In the genomic region with DNA sequence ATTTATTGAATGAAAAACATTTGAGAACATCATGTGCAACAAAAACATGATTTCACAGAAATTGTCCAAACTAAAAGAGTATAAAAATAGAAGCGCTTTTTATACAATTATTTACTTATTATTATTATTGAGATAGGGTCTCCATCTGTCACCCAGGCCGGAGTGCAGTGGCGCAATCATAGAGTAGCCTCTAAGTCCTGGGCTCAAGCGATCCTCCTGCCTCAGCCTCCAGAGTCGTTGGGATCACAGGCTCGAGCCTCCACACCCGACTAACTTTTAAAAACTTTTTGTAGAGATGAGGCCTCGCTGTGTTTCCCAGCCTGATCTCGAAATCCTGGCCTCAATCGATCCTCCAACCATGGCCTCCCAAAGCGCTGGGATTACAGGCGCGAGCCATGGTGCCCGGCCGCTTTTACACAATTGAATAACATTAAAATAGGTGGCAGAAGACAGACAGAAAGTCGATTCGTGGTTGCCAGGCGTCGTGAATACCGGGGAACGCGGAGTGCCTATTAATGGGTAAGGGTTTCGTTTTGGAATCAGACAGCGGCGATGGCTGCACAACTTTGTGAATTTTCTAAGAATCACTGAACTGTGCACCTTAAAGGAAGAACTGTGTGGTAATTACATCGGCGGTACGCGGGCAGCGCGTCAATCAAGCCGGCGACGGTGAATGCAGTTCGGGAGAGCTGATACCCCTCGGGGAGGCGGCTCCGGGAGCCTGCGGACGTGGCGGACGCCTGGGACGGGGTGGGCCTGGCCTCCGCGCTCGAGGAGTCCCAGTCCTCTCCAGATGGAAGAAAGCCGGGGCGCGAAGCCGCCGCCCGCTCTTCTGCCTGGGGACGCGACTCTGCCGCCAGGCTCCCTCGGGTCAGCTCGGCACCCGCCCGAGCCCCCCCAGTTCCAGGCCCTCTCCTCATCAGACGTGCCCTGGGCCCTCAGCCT, we compare ENCODE assay signal across 1 cellular context.
TF ChIP-seq lines count a peak whose summit lies in the region.

No MANE protein-coding gene starts in this region.

TF ChIP-seq in HEK293, 187 proteins besides CTCF, POLR2A, EP300 and RAD21 (continued from another document):
- TF ChIP-seq ZNF366 (tag by site-specific recombination; conservative IDR thresholded peaks at IDR 0.05) (0 out of 2 replicates have a peak, but pooled peaks have one; percentile 11), GLIS2 (tag by site-specific recombination; IDR thresholded peaks at IDR 0.05) (peak; percentile 76), ZNF426 (tag by site-specific recombination; IDR thresholded peaks at IDR 0.05) (no peak), SP2 (tag by site-specific recombination; IDR thresholded peaks at IDR 0.05) (peak; percentile 23; the same call in 1 of the 2 replicates), ZNF416 (tag by site-specific recombination; IDR thresholded peaks at IDR 0.05) (no peak), ZNF335 (tag by site-specific recombination; conservative IDR thresholded peaks at IDR 0.05) (peak; percentile 81), REPIN1 (tag by site-specific recombination; IDR thresholded peaks at IDR 0.05; ENCODE audit: low read depth) (no peak), ZEB2 (tag by site-specific recombination; IDR thresholded peaks at IDR 0.05) (0 out of 2 replicates have a peak, but pooled peaks have one; percentile 42), ZBTB10 (tag by site-specific recombination; IDR thresholded peaks at IDR 0.05) (0 out of 2 replicates have a peak, but pooled peaks have one; percentile 64), ZNF175 (tag by site-specific recombination; IDR thresholded peaks at IDR 0.05) (no peak), TCF7L2 (IDR thresholded peaks at IDR 0.05; ENCODE audit: borderline replicate concordance, low read depth, low read length) (no peak), ZNF341 (tag by site-specific recombination; IDR thresholded peaks at IDR 0.05; ENCODE audit: low read depth) (peak; percentile 43; the same call in 1 of the 2 replicates), SP3 (tag by site-specific recombination; IDR thresholded peaks at IDR 0.05) (0 out of 2 replicates have a peak, but pooled peaks have one; percentile 26), ZSCAN23 (tag by site-specific recombination; IDR thresholded peaks at IDR 0.05) (no peak)
- TF ChIP-seq, protein P1, sequence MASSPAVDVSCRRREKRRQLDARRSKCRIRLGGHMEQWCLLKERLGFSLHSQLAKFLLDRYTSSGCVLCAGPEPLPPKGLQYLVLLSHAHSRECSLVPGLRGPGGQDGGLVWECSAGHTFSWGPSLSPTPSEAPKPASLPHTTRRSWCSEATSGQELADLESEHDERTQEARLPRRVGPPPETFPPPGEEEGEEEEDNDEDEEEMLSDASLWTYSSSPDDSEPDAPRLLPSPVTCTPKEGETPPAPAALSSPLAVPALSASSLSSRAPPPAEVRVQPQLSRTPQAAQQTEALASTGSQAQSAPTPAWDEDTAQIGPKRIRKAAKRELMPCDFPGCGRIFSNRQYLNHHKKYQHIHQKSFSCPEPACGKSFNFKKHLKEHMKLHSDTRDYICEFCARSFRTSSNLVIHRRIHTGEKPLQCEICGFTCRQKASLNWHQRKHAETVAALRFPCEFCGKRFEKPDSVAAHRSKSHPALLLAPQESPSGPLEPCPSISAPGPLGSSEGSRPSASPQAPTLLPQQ (tag by site-specific recombination; IDR thresholded peaks at IDR 0.05), result peak; percentile 36; the same call in 1 of the 2 replicates
- TF ChIP-seq, protein P2, sequence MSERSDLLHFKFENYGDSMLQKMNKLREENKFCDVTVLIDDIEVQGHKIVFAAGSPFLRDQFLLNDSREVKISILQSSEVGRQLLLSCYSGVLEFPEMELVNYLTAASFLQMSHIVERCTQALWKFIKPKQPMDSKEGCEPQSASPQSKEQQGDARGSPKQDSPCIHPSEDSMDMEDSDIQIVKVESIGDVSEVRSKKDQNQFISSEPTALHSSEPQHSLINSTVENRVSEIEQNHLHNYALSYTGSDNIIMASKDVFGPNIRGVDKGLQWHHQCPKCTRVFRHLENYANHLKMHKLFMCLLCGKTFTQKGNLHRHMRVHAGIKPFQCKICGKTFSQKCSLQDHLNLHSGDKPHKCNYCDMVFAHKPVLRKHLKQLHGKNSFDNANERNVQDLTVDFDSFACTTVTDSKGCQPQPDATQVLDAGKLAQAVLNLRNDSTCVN (tag by site-specific recombination; optimal IDR thresholded peaks at IDR 0.05), result peak; percentile 82
- TF ChIP-seq, protein P3, sequence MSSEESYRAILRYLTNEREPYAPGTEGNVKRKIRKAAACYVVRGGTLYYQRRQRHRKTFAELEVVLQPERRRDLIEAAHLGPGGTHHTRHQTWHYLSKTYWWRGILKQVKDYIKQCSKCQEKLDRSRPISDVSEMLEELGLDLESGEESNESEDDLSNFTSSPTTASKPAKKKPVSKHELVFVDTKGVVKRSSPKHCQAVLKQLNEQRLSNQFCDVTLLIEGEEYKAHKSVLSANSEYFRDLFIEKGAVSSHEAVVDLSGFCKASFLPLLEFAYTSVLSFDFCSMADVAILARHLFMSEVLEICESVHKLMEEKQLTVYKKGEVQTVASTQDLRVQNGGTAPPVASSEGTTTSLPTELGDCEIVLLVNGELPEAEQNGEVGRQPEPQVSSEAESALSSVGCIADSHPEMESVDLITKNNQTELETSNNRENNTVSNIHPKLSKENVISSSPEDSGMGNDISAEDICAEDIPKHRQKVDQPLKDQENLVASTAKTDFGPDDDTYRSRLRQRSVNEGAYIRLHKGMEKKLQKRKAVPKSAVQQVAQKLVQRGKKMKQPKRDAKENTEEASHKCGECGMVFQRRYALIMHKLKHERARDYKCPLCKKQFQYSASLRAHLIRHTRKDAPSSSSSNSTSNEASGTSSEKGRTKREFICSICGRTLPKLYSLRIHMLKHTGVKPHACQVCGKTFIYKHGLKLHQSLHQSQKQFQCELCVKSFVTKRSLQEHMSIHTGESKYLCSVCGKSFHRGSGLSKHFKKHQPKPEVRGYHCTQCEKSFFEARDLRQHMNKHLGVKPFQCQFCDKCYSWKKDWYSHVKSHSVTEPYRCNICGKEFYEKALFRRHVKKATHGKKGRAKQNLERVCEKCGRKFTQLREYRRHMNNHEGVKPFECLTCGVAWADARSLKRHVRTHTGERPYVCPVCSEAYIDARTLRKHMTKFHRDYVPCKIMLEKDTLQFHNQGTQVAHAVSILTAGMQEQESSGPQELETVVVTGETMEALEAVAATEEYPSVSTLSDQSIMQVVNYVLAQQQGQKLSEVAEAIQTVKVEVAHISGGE (tag by site-specific recombination; conservative IDR thresholded peaks at IDR 0.05; ENCODE audit: low read depth), result peak; percentile 31
TF ChIP-seq in HEK293: peak in this region for 20.
